ENCODE assay signal across 8 cellular contexts in the genomic region with DNA sequence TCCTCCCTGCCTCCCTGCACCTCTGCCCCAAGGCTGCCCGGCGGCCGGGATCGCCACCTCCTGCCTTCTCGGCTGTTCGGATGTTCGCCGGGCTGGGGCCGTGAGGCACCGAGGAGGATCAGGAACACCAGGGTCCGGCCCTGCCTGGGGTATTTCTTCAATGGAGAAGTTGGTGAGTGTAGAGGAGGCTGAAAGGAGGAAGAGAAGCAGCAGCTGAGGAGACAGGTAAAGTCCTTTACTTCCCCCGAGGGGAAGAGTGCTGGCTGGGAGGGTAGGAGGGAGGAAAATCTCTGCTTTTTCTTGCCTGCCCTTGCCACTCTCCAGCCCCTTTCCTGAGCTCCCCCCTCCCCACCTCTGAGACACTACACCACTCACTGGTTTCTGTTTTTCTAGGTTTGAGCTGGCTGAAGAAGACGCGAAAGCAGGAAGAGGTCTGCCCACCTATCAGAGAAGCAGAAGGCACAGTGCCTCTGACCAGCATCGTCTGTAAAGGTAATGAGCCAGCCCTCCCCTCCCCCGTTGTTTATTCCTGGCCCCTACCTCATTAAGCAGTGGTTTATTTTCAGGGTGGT. TPM values are rescaled to one million over a fixed set of nuclear protein-coding genes. Genes with fewer than 3 reads are reported as not detected.
DNase-seq lines count a peak whose midpoint lies in the region; ATAC-seq and TF ChIP-seq lines count a peak whose summit lies in the region.

No MANE protein-coding gene starts in this region.

- WGBS in right lobe of liver (ENCODE audit: insufficient coverage, low coverage, low lambda C conversion rate, missing lambda C conversion rate) = 0% methylated on average over 8 of the region's 16 CpGs
- 1% methylated on average over 16 of the region's 16 CpGs for WGBS in suprapubic skin

- ATAC-seq in GM18909 (IDR thresholded peaks at IDR 0.05; ENCODE audit: poor library complexity, unreplicated experiment) = peak; percentile 49
- peak; percentile 39 for ATAC-seq in HG03103 (IDR thresholded peaks at IDR 0.05; ENCODE audit: low read depth, unreplicated experiment)
- no peak for ATAC-seq in right lobe of liver

- DNase-seq in RWPE1 (ENCODE audit: low spot score) (peak; percentile 14), MCF 10A (ENCODE audit: unreplicated experiment) (peak; percentile 32), right lobe of liver (no peak), suprapubic skin (ENCODE audit: low spot score in 2 of 2) (peak in 1 of 2 donors; percentile 87), NCI-H524 treated with DMSO at 0.1 percent for 48 hours (lab: John Stamatoyannopoulos, UW) (no peak)

- H3K4me3 ChIP-seq in right lobe of liver (peak overlapping the region; percentile 96), suprapubic skin (peak overlapping the region; percentile 84)

- H3K4me1 ChIP-seq in right lobe of liver (peaks cover 0 to 24% (median 0%) of the 10 kb centered on the region in 4 donors), suprapubic skin (peaks cover 43% of the 10 kb centered on the region)

- peak overlapping the region; percentile 96 for H3K27ac ChIP-seq in C4-2B
- H3K27ac ChIP-seq in RWPE1 = peak overlapping the region; percentile 85
- H3K27ac ChIP-seq in right lobe of liver = peak overlapping the region; percentile 51 to 82 (median 78)
- H3K27ac ChIP-seq in suprapubic skin = peak overlapping the region; percentile 79

- H3K27me3 ChIP-seq in right lobe of liver (no peaks in the 10 kb centered on the region), suprapubic skin (no peaks in the 10 kb centered on the region)

- BruUV-seq in MCF 10A (replicated peaks; lab: Mats Ljungman, UMichigan) = no TSS peak

- peaks cover 0 to 18% (median 8%) of the 10 kb centered on the region in 4 donors for H3K36me3 ChIP-seq in right lobe of liver
- peaks cover 8% of the 10 kb centered on the region for H3K36me3 ChIP-seq in suprapubic skin

- TF ChIP-seq POLR2A in right lobe of liver (IDR thresholded peaks at IDR 0.05) = no peak
- TF ChIP-seq POLR2A in suprapubic skin (IDR thresholded peaks at IDR 0.05) = no peak

- peaks cover 16% of the 10 kb centered on the region for H3K4me1 Mint-ChIP-seq in MCF 10A (ENCODE audit: insufficient read depth, unreplicated experiment)

- H3K9me3 ChIP-seq in right lobe of liver (no peaks in the 10 kb centered on the region), suprapubic skin (no peaks in the 10 kb centered on the region)

- no peaks in the 10 kb centered on the region for H3K9me3 Mint-ChIP-seq in MCF 10A (ENCODE audit: unreplicated experiment)

- TF ChIP-seq CTCF in C4-2B (conservative IDR thresholded peaks at IDR 0.05) (no peak), RWPE1 (conservative IDR thresholded peaks at IDR 0.05; ENCODE audit: low read depth) (no peak), MCF 10A (IDR thresholded peaks at IDR 0.05; ENCODE audit: unreplicated experiment) (no peak), right lobe of liver (IDR thresholded peaks at IDR 0.05) (no peak), suprapubic skin (IDR thresholded peaks at IDR 0.05) (no peak)

- H3K27me3 Mint-ChIP-seq in MCF 10A (ENCODE audit: insufficient read depth, unreplicated experiment) = no peaks in the 10 kb centered on the region

- peaks cover 26% of the 10 kb centered on the region for H3K36me3 Mint-ChIP-seq in MCF 10A (ENCODE audit: insufficient read depth, unreplicated experiment)

- no peak for TF ChIP-seq EP300 in suprapubic skin (IDR thresholded peaks at IDR 0.05)

- no peak overlapping the region for H3K4me3 Mint-ChIP-seq in MCF 10A (ENCODE audit: unreplicated experiment)

- no peak overlapping the region for H3K27ac Mint-ChIP-seq in MCF 10A (ENCODE audit: low read depth, unreplicated experiment)

- CTCF ChIA-PET in RWPE1 (lab: Yijun Ruan, JAX) = interaction anchor here (0.6 to 1.3 kb wide), 5 partner anchors 163 to 578 kb away, joined by 3 to 7 read pairs (median 3); no protein-coding TSS in a partner anchor
- CTCF ChIA-PET in MCF 10A (lab: Yijun Ruan, JAX) = interaction anchor here (0.6 to 1.1 kb wide), 3 partner anchors 29 to 406 kb away, joined by 3 read pairs; no protein-coding TSS in a partner anchor

- intact Hi-C loops in MCF 10A (cut with micrococcal nuclease) (loop anchor here (1.0 to 10.0 kb wide), 3 partner anchors 119 to 638 kb away; no protein-coding TSS in a partner anchor), right lobe of liver (cut with DNase I) (no loop called here)

- POLR2A ChIA-PET in RWPE1 (lab: Yijun Ruan, JAX; ENCODE audit: low non-redundant PET) (interaction anchor here (0.5 kb wide), 1 partner anchor 30 kb away, joined by 3 read pairs; no protein-coding TSS in a partner anchor), MCF 10A (lab: Yijun Ruan, JAX) (interaction anchor here (0.5 to 3.8 kb wide), 15 partner anchors 13 to 896 kb away, joined by 3 to 32 read pairs (median 3); partner anchors contain the start of genes LRRK1 and LYSMD4)

RNA-seq across cellular contexts. Expression of gene ASB7, which starts 0.5 kb away (rescaled TPM):
- 14.3 and 19.2 TPM in 2 replicates for total RNA-seq in MCF 10A (2022)
- total RNA-seq in right lobe of liver = 1 to 10 TPM; 5.4 to 7.9 (median 7.2) TPM
- total RNA-seq in suprapubic skin = 10 to 100 TPM in 2 of 4 donors, 1 to 10 TPM in 2; 8.2 to 13.4 (median 10.8) TPM

RNA-seq across cellular contexts. Expression of gene LINS1, which starts 0.9 kb away (rescaled TPM):
- 13.9 and 15.1 TPM in 2 replicates for total RNA-seq in MCF 10A (2022)
- 1 to 10 TPM; 4.5 to 8.6 (median 5.1) TPM for total RNA-seq in right lobe of liver
- total RNA-seq in suprapubic skin = 10 to 100 TPM; 17.6 to 25.2 (median 20.7) TPM

Comparison
In these comparisons a context has a peak if more than half of its experiments do, and no peak if none do; other contexts are left out.
1. ATAC-seq: peak in GM18909 (single experiment) and HG03103 (single experiment); none in right lobe of liver (0 of 4).
2. DNase-seq: peak in RWPE1 (single experiment) and MCF 10A (single experiment); none in right lobe of liver (0 of 3) and NCI-H524 treated with DMSO at 0.1 percent for 48 hours (single experiment).
3. Peak in every context shown above with its lines, with median percentiles within 50 percentile points of each other: H3K27ac ChIP-seq.